8 cellular contexts compared by ENCODE assay signal in genomic region chr12:1590083-1590979, GRCh38. TPM values are rescaled to one million over a fixed set of nuclear protein-coding genes. Genes with fewer than 3 reads are reported as not detected.
A peak's percentile ranks its signal among the peaks of the same experiment; 100 is the strongest.
DNase-seq lines count a peak whose midpoint lies in the region; TF ChIP-seq lines count a peak whose summit lies in the region.

No MANE protein-coding gene starts in this region.

- intact Hi-C loops in spleen (cut with DNase I; ENCODE audit: low total_unique reads), result loop anchor here (10.0 kb wide), 1 partner anchor 1016 kb away; no protein-coding TSS in a partner anchor

- H3K9ac ChIP-seq in HUES64 (ENCODE audit: low read depth, low read length) (no peak overlapping the region), iPS-18a (ENCODE audit: low read length) (peak overlapping the region; percentile 29)

- 2% methylated on average over 12 of the region's 12 CpGs for WGBS in HUES64
- WGBS in spleen, 5 donors, result 43 to 57% (median 53%) methylated on average over 12 of the region's 12 CpGs

- H3K4me3 ChIP-seq in HUES64 (ENCODE audit: low read length) (peak overlapping the region; percentile 36), iPS-18a (ENCODE audit: low read length) (peak overlapping the region; percentile 59), spleen (peak overlapping the region in 6 of 8 donors; percentile 15 to 98 (median 94))

- no peak for TF ChIP-seq POLR2A in spleen (IDR thresholded peaks at IDR 0.05)

- H3K36me3 ChIP-seq in HUES64 (ENCODE audit: insufficient read depth, low read length) (no peaks in the 10 kb centered on the region), iPS-18a (ENCODE audit: control insufficient read depth, low read depth, low read length) (no peaks in the 10 kb centered on the region), spleen (peaks cover 0 to 24% (median 4%) of the 10 kb centered on the region in 6 donors)

- H3K4me1 ChIP-seq in HUES64 (ENCODE audit: insufficient read depth, low read length), result peaks cover 51% of the 10 kb centered on the region
- H3K4me1 ChIP-seq in iPS-18a (ENCODE audit: control insufficient read depth, low read depth, low read length), result peaks cover 48% of the 10 kb centered on the region
- H3K4me1 ChIP-seq in spleen, result peaks cover 18 to 72% (median 65%) of the 10 kb centered on the region in 6 donors

- H3K27me3 ChIP-seq in HUES64 (ENCODE audit: insufficient read depth, low read length), result peaks cover 81% of the 10 kb centered on the region
- H3K27me3 ChIP-seq in iPS-18a (ENCODE audit: control insufficient read depth, insufficient read depth, low read length), result peaks cover 85% of the 10 kb centered on the region
- H3K27me3 ChIP-seq in spleen (replicated peaks in 1 of 7), result no peaks in the 10 kb centered on the region

- DNase-seq in anterior cingulate cortex (lab: John Stamatoyannopoulos, UW) (peak in 44 of 58 donors; percentile 8 to 74 (median 42)), spleen (no peak), mesenteric fat pad (ENCODE audit: low spot score) (no peak), COLO668 (lab: John Stamatoyannopoulos, UW; ENCODE audit: unreplicated experiment) (no peak), NCI-H1105 treated with DMSO at 0.1 percent for 48 hours (lab: John Stamatoyannopoulos, UW) (no peak), COR-L47 (lab: John Stamatoyannopoulos, UW) (no peak)

- H3K9me3 ChIP-seq in HUES64 (ENCODE audit: insufficient read depth, low read depth, low read length) (no peaks in the 10 kb centered on the region), iPS-18a (ENCODE audit: control insufficient read depth, low read depth, low read length) (no peaks in the 10 kb centered on the region), spleen (no peaks in the 10 kb centered on the region)

- peak overlapping the region; percentile 59; the same call in 1 of the 2 replicates for H3K27ac ChIP-seq in HUES64 (ENCODE audit: low read depth, low read length)
- no peak overlapping the region for H3K27ac ChIP-seq in iPS-18a (ENCODE audit: low read length)
- peak overlapping the region; percentile 22 to 98 (median 60) for H3K27ac ChIP-seq in spleen

- TF ChIP-seq CTCF in spleen (IDR thresholded peaks at IDR 0.05 in 8 of 11, conservative IDR thresholded peaks at IDR 0.05 in 3 of 11), result no peak

RNA-seq across cellular contexts. Expression of gene FBXL14, which starts 4.0 kb away (rescaled TPM):
- polyA plus RNA-seq in HUES64 (2013, experiment 1 of 2), result 13.2 TPM
- polyA plus RNA-seq in HUES64 (2013, experiment 2 of 2), result 12.4 TPM
- total RNA-seq in spleen (10 to 100 TPM; 13.0 to 21.4 (median 19.8) TPM), mesenteric fat pad (8.4 TPM)
- 10 to 100 TPM in 1 of 3 donors, 1 to 10 TPM in 2; 1.9 to 10.1 (median 5.0) TPM for polyA plus RNA-seq in spleen

RNA-seq across cellular contexts. Expression of gene WNT5B, which starts 38.7 kb away (rescaled TPM):
- polyA plus RNA-seq in HUES64 (2013, experiment 1 of 2), result 14.6 TPM
- 13.5 TPM for polyA plus RNA-seq in HUES64 (2013, experiment 2 of 2)
- total RNA-seq in spleen (1 to 10 TPM; 3.9 to 8.7 (median 5.0) TPM), mesenteric fat pad (2.3 TPM)
- polyA plus RNA-seq in spleen, result 1 to 10 TPM; 1.1 to 1.8 (median 1.7) TPM

Comparison
In these comparisons a context has a peak if more than half of its experiments do, and no peak if none do; other contexts are left out.
1. H3K4me3 ChIP-seq: peak in every context shown above with its lines; median percentile 94 in spleen; 59 in iPS-18a; 36 in HUES64.
2. DNase-seq: peak in anterior cingulate cortex (44 of 58); none in spleen (single experiment), mesenteric fat pad (single experiment), COLO668 (single experiment), NCI-H1105 treated with DMSO at 0.1 percent for 48 hours (single experiment) and COR-L47 (single experiment).